ENCODE assay signal across 1 cellular context in genomic region chr3:9915252-9916141, GRCh38.
A peak's percentile ranks its signal among the peaks of the same experiment; 100 is the strongest.
TF ChIP-seq lines count a peak whose summit lies in the region.

No MANE protein-coding gene starts in this region.

TF ChIP-seq in HepG2, 621 proteins besides CTCF, POLR2A, EP300 and RAD21 (continued from another document and continues in another):
- TF ChIP-seq HOXA5 (CRISPR knock-in tag; IDR thresholded peaks at IDR 0.05): peak; percentile 59; the same call in 1 of the 2 replicates
- TF ChIP-seq TMF1 (CRISPR knock-in tag; IDR thresholded peaks at IDR 0.05; ENCODE audit: low read depth): peak; percentile 65; the same call in 1 of the 2 replicates
- peak; percentile 61; the same call in 1 of the 2 replicates for TF ChIP-seq ZNF749 (CRISPR knock-in tag; IDR thresholded peaks at IDR 0.05; ENCODE audit: borderline replicate concordance)
- peak; percentile 50; the same call in 1 of the 2 replicates for TF ChIP-seq REL (CRISPR knock-in tag; conservative IDR thresholded peaks at IDR 0.05)
- peak; percentile 77 for TF ChIP-seq ZIK1 (CRISPR knock-in tag; IDR thresholded peaks at IDR 0.05; ENCODE audit: borderline replicate concordance, low read depth)
- TF ChIP-seq THAP8 (CRISPR knock-in tag; IDR thresholded peaks at IDR 0.05; ENCODE audit: borderline replicate concordance): no peak
- peak; percentile 34 for TF ChIP-seq PAXIP1 (CRISPR knock-in tag; conservative IDR thresholded peaks at IDR 0.05)
- TF ChIP-seq ZNF329 (CRISPR knock-in tag; IDR thresholded peaks at IDR 0.05; ENCODE audit: low read depth): peak; percentile 60; the same call in 1 of the 2 replicates
- TF ChIP-seq ZFP91 (CRISPR knock-in tag; IDR thresholded peaks at IDR 0.05; ENCODE audit: borderline replicate concordance): peak; percentile 46
- peak; percentile 15; the same call in 1 of the 2 replicates for TF ChIP-seq ZBTB38 (CRISPR knock-in tag; IDR thresholded peaks at IDR 0.05)
- no peak for TF ChIP-seq PCBP1 (IDR thresholded peaks at IDR 0.05; ENCODE audit: borderline replicate concordance, low read depth, low read length)
- peak; percentile 74; the same call in 1 of the 2 replicates for TF ChIP-seq ZNF552 (CRISPR knock-in tag; IDR thresholded peaks at IDR 0.05; ENCODE audit: borderline replicate concordance)
- no peak for TF ChIP-seq ZNF382 (CRISPR knock-in tag; IDR thresholded peaks at IDR 0.05; ENCODE audit: borderline replicate concordance)
- peak; percentile 81 for TF ChIP-seq ZBTB7A (CRISPR knock-in tag; IDR thresholded peaks at IDR 0.05)
- TF ChIP-seq ZBTB3 (CRISPR knock-in tag; IDR thresholded peaks at IDR 0.05; ENCODE audit: borderline replicate concordance, low read depth): 0 out of 2 replicates have a peak, but pooled peaks have one; percentile 12
- 0 out of 2 replicates have a peak, but pooled peaks have one; percentile 14 for TF ChIP-seq ZFAT (CRISPR knock-in tag; conservative IDR thresholded peaks at IDR 0.05)
- peak; percentile 49 for TF ChIP-seq ZNF589 (CRISPR knock-in tag; conservative IDR thresholded peaks at IDR 0.05)
- 0 out of 2 replicates have a peak, but pooled peaks have one; percentile 19 for TF ChIP-seq MTF2 (CRISPR knock-in tag; IDR thresholded peaks at IDR 0.05; ENCODE audit: borderline replicate concordance)
- TF ChIP-seq DPF2 (CRISPR knock-in tag; IDR thresholded peaks at IDR 0.05; ENCODE audit: borderline replicate concordance, low read depth): 0 out of 2 replicates have a peak, but pooled peaks have one; percentile 3
- peak; percentile 62; the same call in 1 of the 2 replicates for TF ChIP-seq ZNF546 (CRISPR knock-in tag; conservative IDR thresholded peaks at IDR 0.05)
- no peak for TF ChIP-seq HIVEP1 (CRISPR knock-in tag; IDR thresholded peaks at IDR 0.05)
- peak; percentile 78 for TF ChIP-seq MYC (CRISPR knock-in tag; IDR thresholded peaks at IDR 0.05; ENCODE audit: borderline replicate concordance)
- TF ChIP-seq NFATC3 (CRISPR knock-in tag; IDR thresholded peaks at IDR 0.05): no peak
- peak; percentile 92 for TF ChIP-seq CENPT (CRISPR knock-in tag; IDR thresholded peaks at IDR 0.05; ENCODE audit: low read depth)
- peak; percentile 75 for TF ChIP-seq SP4 (CRISPR knock-in tag; IDR thresholded peaks at IDR 0.05)
- TF ChIP-seq ZNF740 (CRISPR knock-in tag; IDR thresholded peaks at IDR 0.05): no peak; the same call in 1 of the 2 replicates
- TF ChIP-seq ETV6 (CRISPR knock-in tag; conservative IDR thresholded peaks at IDR 0.05): peak; percentile 59; the same call in 1 of the 2 replicates
- no peak for TF ChIP-seq NONO (IDR thresholded peaks at IDR 0.05)
- TF ChIP-seq NONO (CRISPR knock-in tag; conservative IDR thresholded peaks at IDR 0.05): peak; percentile 67
- TF ChIP-seq FOSL2 (CRISPR knock-in tag; IDR thresholded peaks at IDR 0.05): 0 out of 2 replicates have a peak, but pooled peaks have one; percentile 5
- TF ChIP-seq KDM1A (CRISPR knock-in tag; IDR thresholded peaks at IDR 0.05): no peak
- peak; percentile 85; the same call in 1 of the 2 replicates for TF ChIP-seq KDM5B (CRISPR knock-in tag; IDR thresholded peaks at IDR 0.05; ENCODE audit: borderline replicate concordance)
- TF ChIP-seq ZNF17 (CRISPR knock-in tag; IDR thresholded peaks at IDR 0.05): peak; percentile 93; the same call in 1 of the 2 replicates
- 0 out of 2 replicates have a peak, but pooled peaks have one; percentile 53 for TF ChIP-seq HOXA7 (CRISPR knock-in tag; IDR thresholded peaks at IDR 0.05)
- TF ChIP-seq GFI1 (CRISPR knock-in tag; IDR thresholded peaks at IDR 0.05; ENCODE audit: borderline replicate concordance): peak; percentile 69; the same call in 1 of the 2 replicates
- peak; percentile 22; the same call in 1 of the 2 replicates for TF ChIP-seq BCL3 (CRISPR knock-in tag; IDR thresholded peaks at IDR 0.05)
- TF ChIP-seq HDAC1 (CRISPR knock-in tag; IDR thresholded peaks at IDR 0.05): peak; percentile 81
- peak; percentile 90 for TF ChIP-seq ZNF83 (CRISPR knock-in tag; IDR thresholded peaks at IDR 0.05; ENCODE audit: borderline replicate concordance)
- peak; percentile 61; the same call in 1 of the 2 replicates for TF ChIP-seq ZNF12 (CRISPR knock-in tag; IDR thresholded peaks at IDR 0.05)
- no peak for TF ChIP-seq SRSF4 (IDR thresholded peaks at IDR 0.05; ENCODE audit: low read depth, low read length, poor library complexity, severe bottlenecking)
- TF ChIP-seq HNF1A (IDR thresholded peaks at IDR 0.05; ENCODE audit: low read depth): no peak
- peak; percentile 40; the same call in 1 of the 2 replicates for TF ChIP-seq HNF1A (CRISPR knock-in tag; IDR thresholded peaks at IDR 0.05; ENCODE audit: borderline replicate concordance)
- TF ChIP-seq EHMT2 (IDR thresholded peaks at IDR 0.05; ENCODE audit: borderline replicate concordance, low read depth, low read length): no peak
- peak; percentile 88; the same call in 1 of the 2 replicates for TF ChIP-seq NFAT5 (CRISPR knock-in tag; IDR thresholded peaks at IDR 0.05)
- peak; percentile 85; the same call in 1 of the 2 replicates for TF ChIP-seq KLF15 (CRISPR knock-in tag; IDR thresholded peaks at IDR 0.05; ENCODE audit: borderline replicate concordance)
- no peak; the same call in 1 of the 2 replicates for TF ChIP-seq ZNF580 (CRISPR knock-in tag; IDR thresholded peaks at IDR 0.05; ENCODE audit: borderline replicate concordance, low read depth)
- peak; percentile 26; the same call in 1 of the 2 replicates for TF ChIP-seq ZFP90 (CRISPR knock-in tag; IDR thresholded peaks at IDR 0.05; ENCODE audit: borderline replicate concordance)
- no peak for TF ChIP-seq PPARG (CRISPR knock-in tag; conservative IDR thresholded peaks at IDR 0.05)
